Comparison of ENCODE assay signal across 7 cellular contexts in the genomic region with DNA sequence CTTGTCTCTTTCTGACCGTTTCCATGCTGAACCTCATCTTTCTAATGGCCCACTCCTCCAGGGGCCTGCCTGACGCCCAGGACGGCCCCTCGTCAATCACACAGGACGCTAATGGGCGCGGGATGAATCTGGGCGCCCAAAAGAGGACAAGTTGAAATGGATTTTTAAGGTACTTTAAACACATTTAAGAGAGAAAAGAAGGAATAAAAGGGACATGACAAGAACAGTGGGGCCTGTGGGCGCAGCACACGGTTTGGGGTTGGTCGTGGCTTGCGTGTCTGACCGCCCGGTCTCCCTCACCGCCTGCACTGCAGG. TPM values are rescaled to one million over a fixed set of nuclear protein-coding genes. Genes with fewer than 3 reads are reported as not detected.
DNase-seq lines count a peak whose midpoint lies in the region; TF ChIP-seq lines count a peak whose summit lies in the region.

No MANE protein-coding gene starts in this region.

- H3F3A ChIP-seq in GM23248 (ENCODE audit: insufficient read depth), result peaks cover 22% of the 10 kb centered on the region

- H3K36me3 ChIP-seq in GM23248 (ENCODE audit: low read depth) (no peaks in the 10 kb centered on the region), SJCRH30 (no peaks in the 10 kb centered on the region), cardiac muscle cell (no peaks in the 10 kb centered on the region), skeletal muscle tissue (ENCODE audit: control insufficient read depth in 3 of 3, insufficient read depth in 3 of 3, low read length in 3 of 3) (no peaks in the 10 kb centered on the region)

- H3K4me3 ChIP-seq in GM23248, result peak overlapping the region; percentile 88
- H3K4me3 ChIP-seq in SJCRH30, result peak overlapping the region; percentile 60
- peak overlapping the region; percentile 91 for H3K4me3 ChIP-seq in cardiac muscle cell
- H3K4me3 ChIP-seq in skeletal muscle tissue (ENCODE audit: low read length in 3 of 3), result peak overlapping the region; percentile 83 to 94 (median 93)

- in situ Hi-C loops in GM23248 (cut with MboI), result no loop called here

- H3K4me1 ChIP-seq in GM23248 (ENCODE audit: insufficient read depth) (peaks cover 19% of the 10 kb centered on the region), SJCRH30 (peaks cover 4% of the 10 kb centered on the region; the same call in 1 of the 2 replicates), cardiac muscle cell (ENCODE audit: low read depth) (peaks cover 4% of the 10 kb centered on the region), skeletal muscle tissue (ENCODE audit: control insufficient read depth in 3 of 3, insufficient read depth in 3 of 3, low read length in 3 of 3) (peaks cover 26 to 35% (median 27%) of the 10 kb centered on the region in 3 donors)

- H3K79me2 ChIP-seq in GM23248 (ENCODE audit: insufficient read depth), result peaks cover 37% of the 10 kb centered on the region

- peak overlapping the region; percentile 96 for H2AFZ ChIP-seq in GM23248

- H3K9ac ChIP-seq in GM23248 (peak overlapping the region; percentile 66), skeletal muscle tissue (ENCODE audit: low read depth in 1 of 3, low read length in 3 of 3) (peak overlapping the region; percentile 85 to 94 (median 87))

- H3K4me2 ChIP-seq in GM23248 (ENCODE audit: unreplicated experiment), result peak overlapping the region; percentile 91

- TF ChIP-seq CTCF in cardiac muscle cell (IDR thresholded peaks at IDR 0.05; ENCODE audit: low read depth, low read length) (no peak), GM10248 (IDR thresholded peaks at IDR 0.05; ENCODE audit: control extremely low read depth, extremely low read depth, low read depth, missing control alignments) (no peak)

- DNase-seq in GM23248 (no peak), SJCRH30 (no peak), cardiac muscle cell (ENCODE audit: low read depth in 1 of 2, low spot score in 1 of 2) (no peak), GM10248 (ENCODE audit: extremely low spot score) (no peak), NOMO-1 (lab: John Stamatoyannopoulos, UW; ENCODE audit: unreplicated experiment in 2 of 2) (no peak)
- no peak for DNase-seq in stimulated activated CD4-positive, alpha-beta T cell treated with anti-CD3 and anti-CD28 coated beads, Interleukin-1b, Interleukin-23, amount 100 ng/mL, for 48 hours

- CTCF ChIA-PET in GM10248 (lab: Yijun Ruan, JAX), result no interaction called here

- POLR2A ChIA-PET in GM10248 (lab: Yijun Ruan, JAX), result no interaction called here

- H3K9me2 ChIP-seq in GM23248 (ENCODE audit: insufficient read depth), result no peaks in the 10 kb centered on the region

- H3K9me3 ChIP-seq in GM23248 (ENCODE audit: low read depth) (peaks cover 4% of the 10 kb centered on the region), SJCRH30 (replicated peaks) (no peaks in the 10 kb centered on the region), cardiac muscle cell (ENCODE audit: low read depth) (no peaks in the 10 kb centered on the region), skeletal muscle tissue (ENCODE audit: control insufficient read depth in 3 of 3, low read length in 3 of 3) (no peaks in the 10 kb centered on the region)

- H4K20me1 ChIP-seq in GM23248 (ENCODE audit: insufficient read depth), result peaks cover 15% of the 10 kb centered on the region; the same call in 1 of the 2 replicates

- 3 to 4% methylated on average over 15 of the region's 15 CpGs for WGBS in GM23248 (ENCODE audit: low coverage in 1 of 2, low lambda C conversion rate in 2 of 2, missing lambda C conversion rate in 2 of 2), 2 experiments

- no peaks in the 10 kb centered on the region for H3K27me3 ChIP-seq in GM23248 (replicated peaks; ENCODE audit: insufficient read depth)
- H3K27me3 ChIP-seq in SJCRH30, result no peaks in the 10 kb centered on the region
- H3K27me3 ChIP-seq in cardiac muscle cell, result no peaks in the 10 kb centered on the region
- H3K27me3 ChIP-seq in skeletal muscle tissue (ENCODE audit: control insufficient read depth in 3 of 3, insufficient read depth in 3 of 3, low read length in 3 of 3), result no peaks in the 10 kb centered on the region

- H3K27ac ChIP-seq in GM23248 (peak overlapping the region; percentile 64; the same call in 1 of the 2 replicates), SJCRH30 (no peak overlapping the region), cardiac muscle cell (no peak overlapping the region), skeletal muscle tissue (ENCODE audit: low read depth, low read length) (peak overlapping the region; percentile 54)

RNA-seq across cellular contexts. Expression of a gene that starts 0.6 kb away (rescaled TPM):
- total RNA-seq in GM23248 (2014; rRNA removed; shearing (Covaris generic)), result 61.5 and 88.7 TPM in 2 replicates
- polyA plus RNA-seq in GM23248 (2016; fragmentation: Nextera tagmentation; extraction: Ambion mirVana) (121 and 129 TPM in 2 replicates), cardiac muscle cell (47.2 and 66.2 TPM in 2 replicates)
- total RNA-seq in SJCRH30 (2014; rRNA removed; shearing (Covaris generic)), result 46.4 and 50.5 TPM in 2 replicates
- total RNA-seq in cardiac muscle cell (35.1 and 62.4 TPM in 2 replicates), skeletal muscle tissue (33.4 TPM)

Comparison
In these comparisons a context has a peak if more than half of its experiments do, and no peak if none do; other contexts are left out.
1. H3K27ac ChIP-seq: peak in GM23248 (single experiment) and skeletal muscle tissue (single experiment); none in SJCRH30 (single experiment) and cardiac muscle cell (single experiment).
2. Peak in every context shown above with its lines, with median percentiles within 50 percentile points of each other: H3K4me3 ChIP-seq.